In the genomic region with DNA sequence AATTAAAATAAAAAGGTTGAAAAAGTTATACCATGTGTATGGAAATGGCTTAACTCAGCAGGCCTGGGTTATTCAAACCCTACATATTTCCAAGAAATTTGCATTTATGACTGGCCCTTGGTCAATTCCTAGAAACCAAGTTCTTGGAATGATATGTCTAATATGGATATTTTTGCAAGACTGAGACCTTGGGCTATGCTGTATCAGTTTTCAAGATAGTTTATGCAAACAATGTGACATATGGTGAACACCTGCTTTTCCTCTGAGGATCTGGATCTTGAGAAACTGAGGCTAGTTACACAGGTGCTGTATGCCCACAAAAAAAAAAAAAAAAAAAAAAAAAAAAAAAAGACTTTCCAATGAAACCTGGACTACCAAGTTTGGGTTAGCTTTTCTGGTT, we compare ENCODE assay signal across 30 cellular contexts.
"Had no signal": no experiment of that assay in that cellular context is flagged by ENCODE, and none has a peak within 500 bp of the region (broad histone marks: within the 10 kb centered on the region; RNA-seq: fewer than 3 reads in every experiment).

No MANE protein-coding gene starts in this region.

- H3K27ac Mint-ChIP-seq: naive thymus-derived CD8-positive, alpha-beta T cell; natural killer cell treated with Interleukin-12 subunit alpha and Interleukin-12 subunit beta and Interleukin-15 and Interleukin-18, amount 100 ng/mL, for 72 hours; nephron progenitor cell; progenitor cell of endocrine pancreas; stimulated activated effector memory CD8-positive, alpha-beta T cell treated with anti-CD3 and anti-CD28 coated beads, Interleukin-12 subunit alpha, Interleukin-12 subunit beta, amount 100 ng/mL, for 72 hours; stimulated activated naive B cell treated with anti-CD40 and anti-IgM and Interleukin-4, amounts not matched to agents 10 μg/mL and 1 μg/mL and 100 μg/mL, for 72 hours; stimulated activated naive CD8-positive, alpha-beta T cell treated with anti-CD3 and anti-CD28 coated beads, Interleukin-15, amount 100 ng/mL, for 72 hours had no signal

- H3K27me3 ChIP-seq: neutrophil, right lobe of liver, sigmoid colon, suprapubic skin, testis, tibial artery, transverse colon, upper lobe of left lung, vagina had no signal

- H3K4me1 ChIP-seq: parathyroid adenoma, psoas muscle, right lobe of liver, sigmoid colon, suprapubic skin, testis, tibial artery, transverse colon, upper lobe of left lung, vagina had no signal

- DNase-seq: naive thymus-derived CD8-positive, alpha-beta T cell; nephron progenitor cell; nucleus accumbens; posterior cingulate gyrus; psoas muscle; right cardiac atrium; right lobe of liver; sigmoid colon; small intestine; stimulated activated CD4-positive, alpha-beta T cell treated with anti-CD3 and anti-CD28 coated beads, Interleukin-15, amount 100 ng/mL, for 24 hours; stimulated activated CD4-positive, alpha-beta T cell treated with anti-CD3 and anti-CD28 coated beads, Interleukin-2, amount 100 ng/mL, for 24 hours; stimulated activated CD4-positive, alpha-beta T cell treated with anti-CD3 and anti-CD28 coated beads, Interleukin-2, amount 100 ng/mL, for 48 hours; stimulated activated CD4-positive, alpha-beta T cell treated with anti-CD3 and anti-CD28 coated beads, Interleukin-4, amount 100 ng/mL, for 24 hours; stimulated activated naive B cell treated with anti-CD40 and anti-IgM and Interleukin-4, amounts not matched to agents 10 μg/mL and 1 μg/mL and 100 μg/mL, for 72 hours; stimulated activated naive CD8-positive, alpha-beta T cell treated with anti-CD3 and anti-CD28 coated beads, Interleukin-15, amount 100 ng/mL, for 72 hours; stimulated activated naive CD8-positive, alpha-beta T cell treated with anti-CD3 and anti-CD28 coated beads, Interleukin-15, Interleukin-2, amounts not matched to agents 100 U/mL and 50 U/mL, for 24 hours; substantia nigra; testis; tibial artery; transverse colon; upper lobe of left lung had no signal

- H3K9me3 ChIP-seq: neutrophil, psoas muscle, right lobe of liver, sigmoid colon, suprapubic skin, testis, tibial artery, transverse colon, upper lobe of left lung, vagina had no signal

- H3K27ac ChIP-seq: neutrophil, parathyroid adenoma, psoas muscle, right lobe of liver, sigmoid colon, suprapubic skin, testis, tibial artery, transverse colon, upper lobe of left lung, vagina had no signal

- H3K4me1 Mint-ChIP-seq: naive thymus-derived CD8-positive, alpha-beta T cell; nephron progenitor cell; neural crest cell; stimulated activated effector memory CD8-positive, alpha-beta T cell treated with anti-CD3 and anti-CD28 coated beads, Interleukin-12 subunit alpha, Interleukin-12 subunit beta, amount 100 ng/mL, for 72 hours; stimulated activated naive B cell treated with anti-CD40 and anti-IgM and Interleukin-4, amounts not matched to agents 10 μg/mL and 1 μg/mL and 100 μg/mL, for 72 hours; stimulated activated naive CD8-positive, alpha-beta T cell treated with anti-CD3 and anti-CD28 coated beads, Interleukin-15, amount 100 ng/mL, for 72 hours had no signal

- H3K27me3 Mint-ChIP-seq: naive thymus-derived CD8-positive, alpha-beta T cell; natural killer cell treated with Interleukin-12 subunit alpha and Interleukin-12 subunit beta and Interleukin-15 and Interleukin-18, amount 100 ng/mL, for 72 hours; progenitor cell of endocrine pancreas; stimulated activated naive B cell treated with anti-CD40 and anti-IgM and Interleukin-4, amounts not matched to agents 10 μg/mL and 1 μg/mL and 100 μg/mL, for 72 hours; stimulated activated naive CD8-positive, alpha-beta T cell treated with anti-CD3 and anti-CD28 coated beads, Interleukin-15, amount 100 ng/mL, for 72 hours had no signal

- H3K4me3 ChIP-seq: psoas muscle, right lobe of liver, sigmoid colon, suprapubic skin, testis, tibial artery, transverse colon, upper lobe of left lung, vagina had no signal

- H3K4me3 Mint-ChIP-seq: naive thymus-derived CD8-positive, alpha-beta T cell; natural killer cell treated with Interleukin-12 subunit alpha and Interleukin-12 subunit beta and Interleukin-15 and Interleukin-18, amount 100 ng/mL, for 72 hours; nephron progenitor cell; neural crest cell; stimulated activated effector memory CD8-positive, alpha-beta T cell treated with anti-CD3 and anti-CD28 coated beads, Interleukin-12 subunit alpha, Interleukin-12 subunit beta, amount 100 ng/mL, for 72 hours; stimulated activated naive B cell treated with anti-CD40 and anti-IgM and Interleukin-4, amounts not matched to agents 10 μg/mL and 1 μg/mL and 100 μg/mL, for 72 hours; stimulated activated naive CD8-positive, alpha-beta T cell treated with anti-CD3 and anti-CD28 coated beads, Interleukin-15, amount 100 ng/mL, for 72 hours had no signal

- H3K36me3 ChIP-seq: neutrophil, right lobe of liver, sigmoid colon, suprapubic skin, tibial artery, transverse colon, upper lobe of left lung, vagina had no signal

- FAIRE-seq: small intestine, urothelium cell line had no signal

- ATAC-seq: naive thymus-derived CD8-positive, alpha-beta T cell; natural killer cell treated with Interleukin-12 subunit alpha and Interleukin-12 subunit beta and Interleukin-15 and Interleukin-18, amount 100 ng/mL, for 72 hours; psoas muscle; right cardiac atrium; right lobe of liver; stimulated activated effector memory CD8-positive, alpha-beta T cell treated with anti-CD3 and anti-CD28 coated beads, Interleukin-12 subunit alpha, Interleukin-12 subunit beta, amount 100 ng/mL, for 72 hours; stimulated activated naive B cell treated with anti-CD40 and anti-IgM and Interleukin-4, amounts not matched to agents 10 μg/mL and 1 μg/mL and 100 μg/mL, for 72 hours; stimulated activated naive CD8-positive, alpha-beta T cell treated with anti-CD3 and anti-CD28 coated beads, Interleukin-15, amount 100 ng/mL, for 72 hours; stimulated activated naive CD8-positive, alpha-beta T cell treated with anti-CD3 and anti-CD28 coated beads, Interleukin-15, Interleukin-2, amounts not matched to agents 100 U/mL and 50 U/mL, for 24 hours had no signal

- H3K36me3 Mint-ChIP-seq: naive thymus-derived CD8-positive, alpha-beta T cell; stimulated activated effector memory CD8-positive, alpha-beta T cell treated with anti-CD3 and anti-CD28 coated beads, Interleukin-12 subunit alpha, Interleukin-12 subunit beta, amount 100 ng/mL, for 72 hours; stimulated activated naive B cell treated with anti-CD40 and anti-IgM and Interleukin-4, amounts not matched to agents 10 μg/mL and 1 μg/mL and 100 μg/mL, for 72 hours had no signal
